10 cellular contexts compared by ENCODE assay signal in genomic region chr10:58414270-58415041, GRCh38. TPM values are rescaled to one million over a fixed set of nuclear protein-coding genes. Genes with fewer than 3 reads are reported as not detected.
DNase-seq lines count a peak whose midpoint lies in the region; ATAC-seq and TF ChIP-seq lines count a peak whose summit lies in the region.
"Had no signal": no experiment of that assay in that cellular context is flagged by ENCODE, and none has a peak within 500 bp of the region (broad histone marks: within the 10 kb centered on the region; RNA-seq: fewer than 3 reads in every experiment).

No MANE protein-coding gene starts in this region.

- peaks cover 7% of the 10 kb centered on the region for H3K27me3 Mint-ChIP-seq in activated CD4-positive, alpha-beta memory T cell treated with anti-CD3 and anti-CD28 coated beads for 36 hours

- DNase-seq in SK-MEL-5 (ENCODE audit: low read depth, low spot score) = peak; percentile 73
- peak; percentile 8 for DNase-seq in globus pallidus (ENCODE audit: low spot score)
- peak; percentile 80 for DNase-seq in stromal cell of bone marrow (ENCODE audit: low read depth)
- DNase-seq in activated CD4-positive, CD25-positive, alpha-beta regulatory T cell (lab: John Stamatoyannopoulos, UW) = no peak
- DNase-seq in activated CD4-positive, alpha-beta memory T cell treated with anti-CD3 and anti-CD28 coated beads for 36 hours = no peak
- DNase-seq: activated CD4-positive, alpha-beta T cell treated with anti-CD3 and anti-CD28 coated beads for 1 hour had no signal

- H3K4me1 ChIP-seq in HEK293 (ENCODE audit: control insufficient read depth, insufficient read depth, low read length) = no peaks in the 10 kb centered on the region

- POLR2A ChIA-PET in HEK293 (lab: Yijun Ruan, JAX) = no interaction called here
- POLR2A ChIA-PET in activated CD4-positive, alpha-beta memory T cell treated with anti-CD3 and anti-CD28 coated beads for 36 hours (lab: Charles Lee) = no interaction called here

- H3K9me3 Mint-ChIP-seq in activated CD4-positive, alpha-beta memory T cell treated with anti-CD3 and anti-CD28 coated beads for 36 hours = peaks cover 9% of the 10 kb centered on the region
- H3K9me3 Mint-ChIP-seq: stimulated activated naive CD8-positive, alpha-beta T cell treated with anti-CD3 and anti-CD28 coated beads, Interleukin-15, Interleukin-2, amounts not matched to agents 100 ng/mL and 50 ng/mL, for 24 hours had no signal

- H3K27ac ChIP-seq in HEK293 (ENCODE audit: extremely low read depth, low read depth, low read length) = no peak overlapping the region

- CTCF ChIA-PET in HEK293 (lab: Yijun Ruan, JAX) = interaction anchor here (0.5 to 4.2 kb wide), 38 partner anchors 9 to 1571 kb away, joined by 3 to 51 read pairs (median 4); no protein-coding TSS in a partner anchor
- CTCF ChIA-PET in activated CD4-positive, alpha-beta memory T cell treated with anti-CD3 and anti-CD28 coated beads for 36 hours (lab: Charles Lee) = interaction anchor here (0.6 to 1.3 kb wide), 2 partner anchors 30 to 454 kb away, joined by 3 read pairs; partner anchors contain the start of gene TFAM

- intact Hi-C loops in activated CD4-positive, alpha-beta memory T cell treated with anti-CD3 and anti-CD28 coated beads for 36 hours (cut with micrococcal nuclease) = no loop called here

- H3K36me3 Mint-ChIP-seq in activated CD4-positive, alpha-beta memory T cell treated with anti-CD3 and anti-CD28 coated beads for 36 hours = no peaks in the 10 kb centered on the region

- no peaks in the 10 kb centered on the region for H3K9me3 ChIP-seq in HEK293 (ENCODE audit: control insufficient read depth, insufficient read depth, low read depth, low read length)

- H3K4me3 Mint-ChIP-seq in activated CD4-positive, alpha-beta memory T cell treated with anti-CD3 and anti-CD28 coated beads for 36 hours = no peak overlapping the region
- H3K4me3 Mint-ChIP-seq: stimulated activated naive CD8-positive, alpha-beta T cell treated with anti-CD3 and anti-CD28 coated beads, Interleukin-15, Interleukin-2, amounts not matched to agents 100 ng/mL and 50 ng/mL, for 24 hours had no signal

- H3K4me3 ChIP-seq in HEK293 (ENCODE audit: low read depth, low read length) = no peak overlapping the region

- no peaks in the 10 kb centered on the region for H3K36me3 ChIP-seq in HEK293 (ENCODE audit: control insufficient read depth in 2 of 2, insufficient read depth in 1 of 2, low read length in 2 of 2)

- no peak overlapping the region for H3K27ac Mint-ChIP-seq in activated CD4-positive, alpha-beta memory T cell treated with anti-CD3 and anti-CD28 coated beads for 36 hours
- H3K27ac Mint-ChIP-seq: stimulated activated naive CD8-positive, alpha-beta T cell treated with anti-CD3 and anti-CD28 coated beads, Interleukin-15, Interleukin-2, amounts not matched to agents 100 ng/mL and 50 ng/mL, for 24 hours had no signal

- ATAC-seq in HG02884 (IDR thresholded peaks at IDR 0.05; ENCODE audit: unreplicated experiment) = no peak
- no peak for ATAC-seq in HG03442 (IDR thresholded peaks at IDR 0.05; ENCODE audit: unreplicated experiment)

- in situ Hi-C loops in SK-MEL-5 (cut with HindIII; ENCODE audit: low pct_unique_long_range_greater_than_20kb, low sequenced_read_pairs) = no loop called here

- H3K4me1 Mint-ChIP-seq in activated CD4-positive, alpha-beta memory T cell treated with anti-CD3 and anti-CD28 coated beads for 36 hours (ENCODE audit: low read depth) = no peaks in the 10 kb centered on the region

- TF ChIP-seq CTCF in HEK293 (tag by site-specific recombination; IDR thresholded peaks at IDR 0.05) = peak; percentile 69; the same call in 1 of the 2 replicates

TF ChIP-seq in HEK293, 187 proteins besides CTCF, POLR2A, EP300 and RAD21:
- TF ChIP-seq ZNF202 (tag by site-specific recombination; IDR thresholded peaks at IDR 0.05; ENCODE audit: borderline replicate concordance) (no peak), GFI1B (tag by site-specific recombination; IDR thresholded peaks at IDR 0.05) (no peak), ZNF654 (tag by site-specific recombination; IDR thresholded peaks at IDR 0.05; ENCODE audit: low read depth) (peak; percentile 78), SCRT1 (tag by site-specific recombination; IDR thresholded peaks at IDR 0.05; ENCODE audit: borderline replicate concordance) (0 out of 2 replicates have a peak, but pooled peaks have one; percentile 9), ZNF660 (tag by site-specific recombination; IDR thresholded peaks at IDR 0.05) (0 out of 2 replicates have a peak, but pooled peaks have one; percentile 26), ZNF558 (tag by site-specific recombination; IDR thresholded peaks at IDR 0.05) (no peak), SCRT2 (tag by site-specific recombination; IDR thresholded peaks at IDR 0.05) (peak; percentile 57; the same call in 1 of the 2 replicates), ZBTB26 (tag by site-specific recombination; optimal IDR thresholded peaks at IDR 0.05) (no peak), ZBTB1 (tag by site-specific recombination; IDR thresholded peaks at IDR 0.05) (no peak)

RNA-seq across cellular contexts. Expression of gene TFAM, which starts 29.2 kb away (rescaled TPM):
- total RNA-seq in SK-MEL-5 (2014; rRNA removed; shearing (Covaris generic)) = 54.8 and 72.5 TPM in 2 replicates
- 22.9 and 23.5 TPM in 2 replicates for polyA plus RNA-seq in SK-MEL-5 (2015; cell fraction: cytosol; rRNA removed)
- 14.6 and 15.2 TPM in 2 replicates for polyA plus RNA-seq in SK-MEL-5 (2015; cell fraction: nucleus; rRNA removed)
- 10 to 100 TPM; 85.4 to 92.5 TPM for total RNA-seq in activated CD4-positive, alpha-beta memory T cell treated with anti-CD3 and anti-CD28 coated beads for 36 hours

Comparison
In these comparisons a context has a peak if more than half of its experiments do, and no peak if none do; other contexts are left out.
1. DNase-seq: peak in SK-MEL-5 (single experiment), globus pallidus (single experiment) and stromal cell of bone marrow (single experiment); none in activated CD4-positive, CD25-positive, alpha-beta regulatory T cell (0 of 4) and activated CD4-positive, alpha-beta memory T cell treated with anti-CD3 and anti-CD28 coated beads for 36 hours (single experiment).